8 cellular contexts compared by ENCODE assay signal in genomic region chr19:50511069-50511822, GRCh38. TPM values are rescaled to one million over a fixed set of nuclear protein-coding genes. Genes with fewer than 3 reads are reported as not detected.
DNase-seq lines count a peak whose midpoint lies in the region; ATAC-seq, FAIRE-seq and TF ChIP-seq lines count a peak whose summit lies in the region.

TSS of gene JOSD2 (minus strand) at chr19:50511191. CDS start at chr19:50510431, 760 bp downstream.

- 1 to 2% (median 2%) methylated on average over 27 to 69 of the region's 69 CpGs for WGBS in heart left ventricle, 4 donors

- H3K9me3 Mint-ChIP-seq in type B pancreatic cell = no peaks in the 10 kb centered on the region

- H3K27me3 Mint-ChIP-seq in type B pancreatic cell = peaks cover 3% of the 10 kb centered on the region

- intact Hi-C loops in T-helper 1 cell treated with Interleukin-12 subunit alpha and Interleukin-12 subunit beta and Interleukin-4 antibody, amounts not matched to agents 30 ng/mL and 1 ng/mL, for 36 hours (cut with micrococcal nuclease) = loop anchor here (1.0 to 5.0 kb wide), 12 partner anchors 35 to 869 kb away; partner anchors contain the start of genes EMC10, GARIN5A, KCNC3 and NR1H2
- intact Hi-C loops in heart left ventricle (cut with DNase I) = loop anchor here in 7 of 10 donors (1.0 to 10.0 kb wide), 6 partner anchors 34 to 486 kb away; partner anchors contain the start of genes EMC10 (in 5 of the 7), GARIN5A (in 5 of the 7), NR1H2 (in 2 of the 7) and VRK3 (in 1 of the 7)

- peaks cover 18% of the 10 kb centered on the region for H3K4me1 Mint-ChIP-seq in type B pancreatic cell (ENCODE audit: unreplicated experiment)

- peak within 1 kb of the TSS; percentile 50 to 86 (median 78) for H3K27ac ChIP-seq in heart left ventricle

- H3K9me3 ChIP-seq in heart left ventricle = no peaks in the 10 kb centered on the region

- H3K4me3 Mint-ChIP-seq in type B pancreatic cell = peak within 1 kb of the TSS; percentile 96

- DNase-seq in GM12892 (ENCODE audit: insufficient read length) (peak; percentile 99), NCI-H146 treated with DMSO at 0.1 percent for 48 hours (lab: John Stamatoyannopoulos, UW; ENCODE audit: unreplicated experiment) (peak; percentile 98), amniotic epithelial cell (ENCODE audit: low read depth) (peak; percentile 99), heart left ventricle (peak; percentile 98 to 100 (median 99)), pons (ENCODE audit: low spot score) (peak; percentile 97), type B pancreatic cell (ENCODE audit: extremely low spot score, unreplicated experiment) (peak; percentile 98)

- FAIRE-seq in GM12892 (lab: Jason Lieb, UNC) = peak; percentile 99

- H3K27ac Mint-ChIP-seq in type B pancreatic cell = peak within 1 kb of the TSS; percentile 97

- ATAC-seq in HG02852 (IDR thresholded peaks at IDR 0.05; ENCODE audit: unreplicated experiment) (peak; percentile 80), heart left ventricle (peak; percentile 94 to 97 (median 95))

- H3K4me3 ChIP-seq in heart left ventricle = peak within 1 kb of the TSS; percentile 42 to 89 (median 74)

- H3K36me3 Mint-ChIP-seq in type B pancreatic cell = no peaks in the 10 kb centered on the region

- H3K27me3 ChIP-seq in heart left ventricle = peaks cover 0 to 8% (median 0%) of the 10 kb centered on the region in 9 donors

- TF ChIP-seq CTCF in heart left ventricle (IDR thresholded peaks at IDR 0.05) (peak in 1 of 12 donors; percentile 17), type B pancreatic cell (conservative IDR thresholded peaks at IDR 0.05) (no peak)

- H3K4me1 ChIP-seq in heart left ventricle = peaks cover 0 to 20% (median 8%) of the 10 kb centered on the region in 12 donors

- TF ChIP-seq POLR2A in GM12892 (IDR thresholded peaks at IDR 0.05; ENCODE audit: low read depth, low read length) = peak; percentile 50; the same call in 1 of the 2 replicates
- peak in 1 of 2 donors; percentile 77 for TF ChIP-seq POLR2A in heart left ventricle (IDR thresholded peaks at IDR 0.05)

- peaks cover 0 to 2% (median 0%) of the 10 kb centered on the region in 9 donors for H3K36me3 ChIP-seq in heart left ventricle

RNA-seq across cellular contexts. Expression of gene JOSD2, which starts in this region (rescaled TPM):
- polyA plus RNA-seq in GM12892 (2012; ENCODE audit: missing spikeins) = 5.8 TPM
- 40.0 and 40.5 TPM in 2 replicates for total RNA-seq in T-helper 1 cell treated with Interleukin-12 subunit alpha and Interleukin-12 subunit beta and Interleukin-4 antibody, amounts not matched to agents 30 ng/mL and 1 ng/mL, for 36 hours
- total RNA-seq in heart left ventricle (10 to 100 TPM; 18.7 to 43.8 (median 29.5) TPM), type B pancreatic cell (ENCODE audit: low replicate concordance) (16.2 and 23.2 TPM in 2 replicates)
- polyA plus RNA-seq in heart left ventricle = 10 to 100 TPM; 47.7 to 49.7 TPM

Comparison
In these comparisons a context has a peak if more than half of its experiments do, and no peak if none do; other contexts are left out.
1. Peak in every context shown above with its lines: DNase-seq, ATAC-seq, H3K4me3 ChIP-seq and H3K27ac ChIP-seq.